Comparison of ENCODE assay signal across 8 cellular contexts in genomic region chr17:42676424-42677011, GRCh38. TPM values are rescaled to one million over a fixed set of nuclear protein-coding genes. Genes with fewer than 3 reads are reported as not detected.
DNase-seq lines count a peak whose midpoint lies in the region; ATAC-seq and TF ChIP-seq lines count a peak whose summit lies in the region.

A gene with protein sequence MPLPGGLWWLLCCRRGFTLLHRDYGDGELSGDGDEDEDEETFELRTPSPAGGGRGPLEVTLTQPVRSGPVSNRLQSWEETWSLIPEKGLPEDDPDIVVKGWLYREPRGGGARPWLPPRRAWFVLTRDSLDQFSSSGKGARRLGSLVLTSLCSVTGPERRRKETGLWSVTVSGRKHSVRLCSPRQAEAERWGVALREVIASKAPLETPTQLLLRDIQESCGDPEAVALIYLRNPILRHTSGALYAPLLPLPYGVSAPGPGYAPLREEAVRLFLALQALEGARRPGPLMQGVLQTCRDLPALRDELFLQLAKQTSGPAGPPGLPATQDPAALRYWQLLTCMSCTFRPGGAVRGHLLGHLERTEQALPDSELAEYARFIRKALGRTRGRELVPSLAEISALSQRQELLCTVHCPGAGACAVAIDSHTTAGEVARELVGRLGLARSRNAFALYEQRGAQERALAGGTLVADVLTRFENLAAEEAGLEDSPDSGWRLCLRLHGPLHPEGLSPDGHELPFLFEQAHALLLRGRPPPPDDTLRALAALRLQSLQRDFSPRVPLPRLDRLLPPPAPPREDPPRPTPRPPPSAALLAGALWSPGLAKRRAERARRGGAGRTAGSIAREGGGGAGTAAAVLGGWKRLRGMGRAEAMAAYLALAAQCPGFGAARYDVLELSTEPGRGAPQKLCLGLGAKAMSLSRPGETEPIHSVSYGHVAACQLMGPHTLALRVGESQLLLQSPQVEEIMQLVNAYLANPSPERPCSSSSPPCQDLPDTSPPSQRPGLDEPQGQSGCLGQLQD (minus strand): TSS chr17:42676994. CDS start chr17:42676563, 431 bp downstream.

- no peaks in the 10 kb centered on the region for H3K9me3 Mint-ChIP-seq in activated naive CD4-positive, alpha-beta T cell treated with anti-CD3 and anti-CD28 coated beads, Interleukin-2, amount 10 ng/mL, durations not matched to agents 7 days and 5 days

- peak within 1 kb of the TSS; percentile 86 for H3K27ac Mint-ChIP-seq in activated naive CD4-positive, alpha-beta T cell treated with anti-CD3 and anti-CD28 coated beads, Interleukin-2, amount 10 ng/mL, durations not matched to agents 7 days and 5 days

- H3K4me3 ChIP-seq in Peyer's patch (peak within 1 kb of the TSS; percentile 69 to 85 (median 75)), ectodermal cell (ENCODE audit: insufficient read depth, low read depth, low read length) (peak within 1 kb of the TSS; percentile 68), mucosa of rectum (ENCODE audit: low read length in 2 of 2) (peak within 1 kb of the TSS; percentile 86 to 99), aorta (ENCODE audit: low read length in 2 of 2) (peak within 1 kb of the TSS; percentile 60 to 70)

- H3K27ac ChIP-seq in Peyer's patch (peak within 1 kb of the TSS; percentile 88 to 96 (median 92)), ectodermal cell (ENCODE audit: insufficient read depth, low read depth, low read length, poor library complexity, severe bottlenecking) (peak within 1 kb of the TSS; percentile 96), mucosa of rectum (ENCODE audit: low read depth in 2 of 2, low read length in 2 of 2) (peak within 1 kb of the TSS; percentile 88 to 95), aorta (ENCODE audit: low read depth in 1 of 2, low read length in 2 of 2) (peak within 1 kb of the TSS; percentile 28 to 92)

- H3K4me1 ChIP-seq in Peyer's patch (peaks cover 0 to 62% (median 44%) of the 10 kb centered on the region in 4 donors), ectodermal cell (ENCODE audit: control insufficient read depth, insufficient read depth, low read length) (peaks cover 50% of the 10 kb centered on the region), mucosa of rectum (ENCODE audit: control insufficient read depth in 2 of 2, insufficient read depth in 2 of 2, low read length in 2 of 2) (peaks cover 49 to 60% of the 10 kb centered on the region in 2 donors), aorta (ENCODE audit: control insufficient read depth in 1 of 2, insufficient read depth in 2 of 2, low read length in 2 of 2) (no peaks in the 10 kb centered on the region)

- peak in 1 of 2 donors; percentile 41 for TF ChIP-seq POLR2A in Peyer's patch (IDR thresholded peaks at IDR 0.05)

- H3K36me3 ChIP-seq in Peyer's patch (peaks cover 0 to 20% (median 0%) of the 10 kb centered on the region in 3 donors), ectodermal cell (ENCODE audit: control insufficient read depth, insufficient read depth, low read length) (peaks cover 3% of the 10 kb centered on the region), mucosa of rectum (ENCODE audit: control insufficient read depth in 2 of 2, insufficient read depth in 2 of 2, low read length in 2 of 2) (peaks cover 10 to 11% of the 10 kb centered on the region in 2 donors), aorta (ENCODE audit: control insufficient read depth in 1 of 2, insufficient read depth in 2 of 2, low read length in 1 of 2) (peaks cover 0 to 2% of the 10 kb centered on the region in 2 donors)

- peaks cover 75% of the 10 kb centered on the region for H3K27me3 Mint-ChIP-seq in activated naive CD4-positive, alpha-beta T cell treated with anti-CD3 and anti-CD28 coated beads, Interleukin-2, amount 10 ng/mL, durations not matched to agents 7 days and 5 days

- ATAC-seq in aorta (ENCODE audit: low FRiP score), result no peak
- ATAC-seq in HG02981 (IDR thresholded peaks at IDR 0.05; ENCODE audit: unreplicated experiment), result no peak

- DNase-seq in activated naive CD4-positive, alpha-beta T cell treated with anti-CD3 and anti-CD28 coated beads, Interleukin-2, amount 10 ng/mL, durations not matched to agents 7 days and 5 days, result peak; percentile 47
- DNase-seq in activated naive CD4-positive, alpha-beta T cell (lab: John Stamatoyannopoulos, UW), result no peak
- DNase-seq in Peyer's patch (no peak), aorta (no peak), Kasumi-1 (lab: John Stamatoyannopoulos, UW) (no peak)

- intact Hi-C loops in aorta (cut with DNase I), result no loop called here

- no peaks in the 10 kb centered on the region for H3K9me3 ChIP-seq in Peyer's patch
- H3K9me3 ChIP-seq in ectodermal cell (ENCODE audit: control insufficient read depth, low read length), result no peaks in the 10 kb centered on the region
- H3K9me3 ChIP-seq in mucosa of rectum (ENCODE audit: control insufficient read depth in 2 of 2, low read length in 2 of 2), result no peaks in the 10 kb centered on the region
- H3K9me3 ChIP-seq in aorta (ENCODE audit: control insufficient read depth, low read length), result no peaks in the 10 kb centered on the region

- CTCF ChIA-PET in activated naive CD4-positive, alpha-beta T cell treated with anti-CD3 and anti-CD28 coated beads, Interleukin-2, amount 10 ng/mL, durations not matched to agents 7 days and 5 days (lab: Charles Lee), result interaction anchor here (1.3 to 6.0 kb wide), 2 partner anchors 17 to 99 kb away, joined by 3 to 61 read pairs; partner anchors contain the start of genes PSMC3IP and TUBG2

- peak within 1 kb of the TSS; percentile 86 to 94 for H3K9ac ChIP-seq in mucosa of rectum (ENCODE audit: low read depth in 1 of 2, low read length in 2 of 2)

- peaks cover 56% of the 10 kb centered on the region for H3K4me1 Mint-ChIP-seq in activated naive CD4-positive, alpha-beta T cell treated with anti-CD3 and anti-CD28 coated beads, Interleukin-2, amount 10 ng/mL, durations not matched to agents 7 days and 5 days

- H3K27me3 ChIP-seq in Peyer's patch (no peaks in the 10 kb centered on the region), ectodermal cell (ENCODE audit: control insufficient read depth, insufficient read depth, low read length, poor library complexity, severe bottlenecking) (peaks cover 56% of the 10 kb centered on the region), mucosa of rectum (ENCODE audit: control insufficient read depth in 2 of 2, insufficient read depth in 2 of 2, low read length in 2 of 2) (peaks cover 0 to 3% of the 10 kb centered on the region in 2 donors), aorta (ENCODE audit: control insufficient read depth in 1 of 2, insufficient read depth in 2 of 2, low read length in 1 of 2) (no peaks in the 10 kb centered on the region)

- H3K4me3 Mint-ChIP-seq in activated naive CD4-positive, alpha-beta T cell treated with anti-CD3 and anti-CD28 coated beads, Interleukin-2, amount 10 ng/mL, durations not matched to agents 7 days and 5 days, result peak within 1 kb of the TSS; percentile 90

- H3K36me3 Mint-ChIP-seq in activated naive CD4-positive, alpha-beta T cell treated with anti-CD3 and anti-CD28 coated beads, Interleukin-2, amount 10 ng/mL, durations not matched to agents 7 days and 5 days, result peaks cover 5% of the 10 kb centered on the region

- TF ChIP-seq CTCF in Peyer's patch (IDR thresholded peaks at IDR 0.05), result no peak

- WGBS in ectodermal cell, 2 experiments, result 0 to 1% methylated on average over 50 to 51 of the region's 51 CpGs
- 0% methylated on average over 48 to 51 of the region's 51 CpGs for WGBS in aorta, 2 donors

RNA-seq across cellular contexts. Expression of the gene that starts here (rescaled TPM):
- total RNA-seq in Peyer's patch (10 to 100 TPM in 2 of 4 donors, 1 to 10 TPM in 2; 3.5 to 14.0 (median 10.8) TPM), aorta (10 to 100 TPM; 27.0 to 47.5 TPM)
- 21.4 TPM for polyA plus RNA-seq in ectodermal cell (2013, experiment 1 of 4)
- polyA plus RNA-seq in ectodermal cell (2013, experiment 2 of 4), result 18.9 TPM
- polyA plus RNA-seq in ectodermal cell (2013, experiment 3 of 4), result 16.7 TPM
- 16.9 TPM for polyA plus RNA-seq in ectodermal cell (2013, experiment 4 of 4)
- 10 to 100 TPM; 10.0 to 59.3 TPM for polyA plus RNA-seq in aorta
